9 cellular contexts compared by ENCODE assay signal in genomic region chr12:123141615-123142517, GRCh38. TPM values are rescaled to one million over a fixed set of nuclear protein-coding genes. Genes with fewer than 3 reads are reported as not detected.
A peak's percentile ranks its signal among the peaks of the same experiment; 100 is the strongest.
DNase-seq lines count a peak whose midpoint lies in the region; ATAC-seq and TF ChIP-seq lines count a peak whose summit lies in the region.
"Had no signal": no experiment of that assay in that cellular context is flagged by ENCODE, and none has a peak within 500 bp of the region (broad histone marks: within the 10 kb centered on the region; RNA-seq: fewer than 3 reads in every experiment).

No MANE protein-coding gene starts in this region.

- H3K27me3 ChIP-seq in neural progenitor cell: no peaks in the 10 kb centered on the region

- no peaks in the 10 kb centered on the region for H3K36me3 Mint-ChIP-seq in neural progenitor cell
- peaks cover 6% of the 10 kb centered on the region for H3K36me3 Mint-ChIP-seq in activated naive CD8-positive, alpha-beta T cell treated with anti-CD3 and anti-CD28 coated beads for 36 hours

- ATAC-seq in GM21528 (IDR thresholded peaks at IDR 0.05; ENCODE audit: low FRiP score, unreplicated experiment): no peak
- ATAC-seq in GM19455 (IDR thresholded peaks at IDR 0.05; ENCODE audit: unreplicated experiment): no peak
- ATAC-seq in GM21447 (IDR thresholded peaks at IDR 0.05; ENCODE audit: unreplicated experiment): no peak

- H3K27me3 Mint-ChIP-seq in neural progenitor cell (ENCODE audit: insufficient read depth, low read depth): peaks cover 6% of the 10 kb centered on the region
- no peaks in the 10 kb centered on the region for H3K27me3 Mint-ChIP-seq in activated naive CD8-positive, alpha-beta T cell treated with anti-CD3 and anti-CD28 coated beads for 36 hours

- H3F3A ChIP-seq in neural progenitor cell (ENCODE audit: low read depth): peaks cover 12% of the 10 kb centered on the region

- H3K9ac ChIP-seq in neural progenitor cell: no peak overlapping the region

- DNase-seq in AG10803 (ENCODE audit: low read depth): peak; percentile 71
- peak; percentile 43 for DNase-seq in NCI-H82 treated with DMSO at 0.1 percent for 48 hours (lab: John Stamatoyannopoulos, UW; ENCODE audit: unreplicated experiment)
- peak; percentile 83 for DNase-seq in epithelial cell of proximal tubule (ENCODE audit: low read depth)
- peak; percentile 28 for DNase-seq in neural progenitor cell (ENCODE audit: low spot score)
- no peak for DNase-seq in activated naive CD8-positive, alpha-beta T cell treated with anti-CD3 and anti-CD28 coated beads for 36 hours
- DNase-seq: stimulated activated CD4-positive, alpha-beta T cell treated with anti-CD3 and anti-CD28 coated beads, Interleukin-15, amount 100 ng/mL, for 24 hours had no signal

- H3K4me2 ChIP-seq in neural progenitor cell: no peak overlapping the region

- H3K36me3 ChIP-seq in neural progenitor cell: no peaks in the 10 kb centered on the region

- H3K9me3 Mint-ChIP-seq in neural progenitor cell: no peaks in the 10 kb centered on the region
- no peaks in the 10 kb centered on the region for H3K9me3 Mint-ChIP-seq in activated naive CD8-positive, alpha-beta T cell treated with anti-CD3 and anti-CD28 coated beads for 36 hours

- peaks cover 24% of the 10 kb centered on the region for H3K4me1 ChIP-seq in neural progenitor cell

- peak overlapping the region; percentile 64 for H3K4me3 Mint-ChIP-seq in neural progenitor cell
- no peak overlapping the region for H3K4me3 Mint-ChIP-seq in activated naive CD8-positive, alpha-beta T cell treated with anti-CD3 and anti-CD28 coated beads for 36 hours

- H3K4me3 ChIP-seq in AG10803 (ENCODE audit: low read length) (no peak overlapping the region), epithelial cell of proximal tubule (ENCODE audit: low read depth, low read length) (peak overlapping the region; percentile 36), neural progenitor cell (no peak overlapping the region)

- peaks cover 4% of the 10 kb centered on the region for H4K20me1 ChIP-seq in neural progenitor cell (ENCODE audit: low read depth)

- peaks cover 40% of the 10 kb centered on the region for H3K4me1 Mint-ChIP-seq in neural progenitor cell
- H3K4me1 Mint-ChIP-seq in activated naive CD8-positive, alpha-beta T cell treated with anti-CD3 and anti-CD28 coated beads for 36 hours: peaks cover 35% of the 10 kb centered on the region

- TF ChIP-seq CTCF in AG10803 (conservative IDR thresholded peaks at IDR 0.05; ENCODE audit: low read length): no peak
- no peak for TF ChIP-seq CTCF in epithelial cell of proximal tubule (conservative IDR thresholded peaks at IDR 0.05; ENCODE audit: low read depth, low read length)
- no peak for TF ChIP-seq CTCF in neural progenitor cell (IDR thresholded peaks at IDR 0.05)

- H3K27ac Mint-ChIP-seq in neural progenitor cell: peak overlapping the region; percentile 92
- H3K27ac Mint-ChIP-seq in activated naive CD8-positive, alpha-beta T cell treated with anti-CD3 and anti-CD28 coated beads for 36 hours: no peak overlapping the region

- no peak overlapping the region for H3K27ac ChIP-seq in neural progenitor cell

- no peak overlapping the region for H2AFZ ChIP-seq in neural progenitor cell (replicated peaks)

- no peaks in the 10 kb centered on the region for H3K79me2 ChIP-seq in neural progenitor cell (ENCODE audit: low read depth)

- no peaks in the 10 kb centered on the region for H3K9me3 ChIP-seq in neural progenitor cell (ENCODE audit: low read depth)

RNA-seq across cellular contexts. Expression of gene PITPNM2, which starts 9.0 kb away (rescaled TPM):
- total RNA-seq in epithelial cell of proximal tubule (4.1 and 4.6 TPM in 2 replicates), neural progenitor cell (ENCODE audit: low replicate concordance) (0.56 and 1.2 TPM in 2 replicates)
- total RNA-seq in activated naive CD8-positive, alpha-beta T cell treated with anti-CD3 and anti-CD28 coated beads for 36 hours: 10 to 100 TPM; 13.1 to 13.2 TPM
